In genomic region chr5:132101385-132101880, GRCh38 we compare ENCODE assay signal across 17 cellular contexts. TPM values are rescaled to one million over a fixed set of nuclear protein-coding genes. Genes with fewer than 3 reads are reported as not detected.
DNase-seq lines count a peak whose midpoint lies in the region; ATAC-seq and TF ChIP-seq lines count a peak whose summit lies in the region.
"Had no signal": no experiment of that assay in that cellular context is flagged by ENCODE, and none has a peak within 500 bp of the region (broad histone marks: within the 10 kb centered on the region; RNA-seq: fewer than 3 reads in every experiment).

No MANE protein-coding gene starts in this region.

- H2AFZ ChIP-seq in H9 (ENCODE audit: low read length), result no peak overlapping the region
- H2AFZ ChIP-seq: GM23248 had no signal

- H2BK5ac ChIP-seq in H9 (ENCODE audit: insufficient read length, low read length), result no peak overlapping the region

- H3K27ac Mint-ChIP-seq in Calu3 (ENCODE audit: unreplicated experiment) (peak overlapping the region; percentile 37), memory B cell (no peak overlapping the region), H9 (peak overlapping the region in 1 of 3 experiments; percentile 41; a peak in 1 of 7 replicates)
- peak overlapping the region; percentile 90 for H3K27ac Mint-ChIP-seq in activated CD8-positive, alpha-beta T cell treated with anti-CD3 and anti-CD28 coated beads for 36 hours

- no peaks in the 10 kb centered on the region for H3K9me3 ChIP-seq in BLaER1 treated with 17β-estradiol and CSF1 and Interleukin-3, amounts not matched to agents 10 nM and 100 nM (replicated peaks in 1 of 11)
- no peaks in the 10 kb centered on the region for H3K9me3 ChIP-seq in testis
- H3K9me3 ChIP-seq in H9 (ENCODE audit: control insufficient read depth, low read depth, low read length), result no peaks in the 10 kb centered on the region
- H3K9me3 ChIP-seq: sigmoid colon, SK-N-SH had no signal

- H3K4me2 ChIP-seq in BLaER1 treated with 17β-estradiol and CSF1 and Interleukin-3, amounts not matched to agents 10 nM and 100 nM, result peak overlapping the region; percentile 25 to 97 (median 91); a peak in 21 of 22 replicates
- H3K4me2 ChIP-seq in H9 (ENCODE audit: insufficient read depth, insufficient read length, low read length), result no peak overlapping the region
- H3K4me2 ChIP-seq: SK-N-SH had no signal

- H3K56ac ChIP-seq in H9 (ENCODE audit: insufficient read length, low read depth, low read length), result no peak overlapping the region

- 92 to 94% methylated on average over 6 of the region's 6 CpGs for WGBS in testis, 2 donors
- no CpG with 5 or more reads among the region's 6 CpGs for WGBS in H9 (ENCODE audit: extremely low coverage, insufficient read length, low lambda C conversion rate)

- no peak overlapping the region for H2BK120ac ChIP-seq in H9 (ENCODE audit: low read depth, low read length, poor library complexity, severe bottlenecking)

- H3K36me3 Mint-ChIP-seq in Calu3 (ENCODE audit: insufficient read depth, unreplicated experiment) (peaks cover 4% of the 10 kb centered on the region), memory B cell (no peaks in the 10 kb centered on the region), H9 (ENCODE audit: insufficient read depth in 1 of 3, low read depth in 3 of 3) (no peaks in the 10 kb centered on the region)
- H3K36me3 Mint-ChIP-seq in activated CD8-positive, alpha-beta T cell treated with anti-CD3 and anti-CD28 coated beads for 36 hours (ENCODE audit: low read depth), result peaks cover 4% of the 10 kb centered on the region

- H3K36me3 ChIP-seq in BLaER1 treated with 17β-estradiol and CSF1 and Interleukin-3, amounts not matched to agents 10 nM and 100 nM, result no peaks in the 10 kb centered on the region
- no peaks in the 10 kb centered on the region for H3K36me3 ChIP-seq in testis (ENCODE audit: low read depth, missing control alignments)
- H3K36me3 ChIP-seq: sigmoid colon had no signal

- no peak overlapping the region for H2BK15ac ChIP-seq in H9 (ENCODE audit: low read depth, low read length)

- intact Hi-C loops in Calu3 (cut with micrococcal nuclease; ENCODE audit: unreplicated experiment) (no loop called here), testis (cut with DNase I; ENCODE audit: low total_unique reads) (no loop called here)
- intact Hi-C loops in activated CD8-positive, alpha-beta T cell treated with anti-CD3 and anti-CD28 coated beads for 36 hours (cut with micrococcal nuclease), result loop anchor here (5.0 to 10.0 kb wide), 2 partner anchors 76 to 393 kb away; partner anchors contain the start of gene IRF1

- H3K4me3 Mint-ChIP-seq in Calu3 (ENCODE audit: low read depth, unreplicated experiment), result no peak overlapping the region
- H3K4me3 Mint-ChIP-seq in activated CD8-positive, alpha-beta T cell treated with anti-CD3 and anti-CD28 coated beads for 36 hours, result no peak overlapping the region
- H3K4me3 Mint-ChIP-seq in memory B cell, result peak overlapping the region; percentile 35
- H3K4me3 Mint-ChIP-seq in H9, result no peak overlapping the region

- no peak overlapping the region for H4K5ac ChIP-seq in H9 (ENCODE audit: insufficient read length, low read depth, low read length)

- H3K23me2 ChIP-seq in H9 (ENCODE audit: insufficient read length, low read depth, low read length, poor library complexity, severe bottlenecking), result no peaks in the 10 kb centered on the region

- no peak for DNase-seq in Calu3
- DNase-seq in activated CD8-positive, alpha-beta T cell treated with anti-CD3 and anti-CD28 coated beads for 36 hours, result no peak
- no peak for DNase-seq in memory B cell (ENCODE audit: low spot score in 2 of 2)
- no peak for DNase-seq in testis
- no peak for DNase-seq in H9
- DNase-seq: erythroblast, GM23248, NCI-H1048, NCI-H69, sigmoid colon, SK-N-SH had no signal

- H3K4me1 Mint-ChIP-seq in Calu3 (ENCODE audit: low read depth, unreplicated experiment) (peaks cover 56% of the 10 kb centered on the region), memory B cell (peaks cover 48% of the 10 kb centered on the region), H9 (no peaks in the 10 kb centered on the region)
- H3K4me1 Mint-ChIP-seq in activated CD8-positive, alpha-beta T cell treated with anti-CD3 and anti-CD28 coated beads for 36 hours (ENCODE audit: low read depth), result peaks cover 89% of the 10 kb centered on the region

- no peak for TF ChIP-seq POLR2A in testis (IDR thresholded peaks at IDR 0.05)

- no TSS peak for BruUV-seq in Calu3 (replicated peaks; lab: Mats Ljungman, UMichigan)

- 0 out of 20 replicates have a peak overlapping the region, but pooled peaks of 1 of the 10 experiments have one; percentile 4 for H3K4me3 ChIP-seq in BLaER1 treated with 17β-estradiol and CSF1 and Interleukin-3, amounts not matched to agents 10 nM and 100 nM
- H3K4me3 ChIP-seq in testis, result no peak overlapping the region
- H3K4me3 ChIP-seq: coronary artery, GM23248, sigmoid colon had no signal

- no peak overlapping the region for H2BK12ac ChIP-seq in H9 (ENCODE audit: insufficient read length, low read depth, low read length)

- peak overlapping the region in 1 of 11 experiments; percentile 2; a peak in 1 of 22 replicates for H3K9ac ChIP-seq in BLaER1 treated with 17β-estradiol and CSF1 and Interleukin-3, amounts not matched to agents 10 nM and 100 nM
- H3K9ac ChIP-seq in H9 (ENCODE audit: extremely low read depth, insufficient read length, low read length), result no peak overlapping the region
- H3K9ac ChIP-seq: GM23248, SK-N-SH had no signal

- no peak overlapping the region for H3K23ac ChIP-seq in H9 (ENCODE audit: insufficient read length, low read depth, low read length)

- H2BK20ac ChIP-seq in H9 (ENCODE audit: low read depth, low read length, poor library complexity, severe bottlenecking), result no peak overlapping the region

- peak overlapping the region in 6 of 11 experiments; percentile 46 to 86 (median 82); a peak in 11 of 22 replicates for H3K27ac ChIP-seq in BLaER1 treated with 17β-estradiol and CSF1 and Interleukin-3, amounts not matched to agents 10 nM and 100 nM
- H3K27ac ChIP-seq in testis, result no peak overlapping the region
- no peak overlapping the region for H3K27ac ChIP-seq in H9 (ENCODE audit: insufficient read length, low read depth, low read length)
- H3K27ac ChIP-seq: coronary artery, GM23248, sigmoid colon had no signal

- TF ChIP-seq CTCF in Calu3 (IDR thresholded peaks at IDR 0.05; ENCODE audit: unreplicated experiment) (no peak), testis (IDR thresholded peaks at IDR 0.05) (no peak), H9 (conservative IDR thresholded peaks at IDR 0.05) (no peak)
- TF ChIP-seq CTCF in activated CD8-positive, alpha-beta T cell treated with anti-CD3 and anti-CD28 coated beads for 36 hours (IDR thresholded peaks at IDR 0.05), result no peak

- H3K4me1 ChIP-seq in BLaER1 treated with 17β-estradiol and CSF1 and Interleukin-3, amounts not matched to agents 10 nM and 100 nM, result peaks cover 38 to 68% (median 62%) of the 10 kb centered on the region in 10 experiments
- H3K4me1 ChIP-seq in testis (peaks cover 7% of the 10 kb centered on the region), H9 (ENCODE audit: insufficient read depth, low read length) (no peaks in the 10 kb centered on the region)

- POLR2A ChIA-PET in activated CD8-positive, alpha-beta T cell treated with anti-CD3 and anti-CD28 coated beads for 36 hours (lab: Charles Lee), result interaction anchor here (1.3 to 3.0 kb wide), 3 partner anchors 10 to 394 kb away, joined by 4 to 17 read pairs (median 15); no protein-coding TSS in a partner anchor

- H4K20me1 ChIP-seq in BLaER1 treated with 17β-estradiol and CSF1 and Interleukin-3, amounts not matched to agents 10 nM and 100 nM, result peaks cover 0 to 52% (median 0%) of the 10 kb centered on the region in 11 experiments; a peak in 3 of 22 replicates
- H4K20me1 ChIP-seq in H9 (ENCODE audit: control insufficient read depth, insufficient read depth, insufficient read length), result no peaks in the 10 kb centered on the region

- H3K9me3 Mint-ChIP-seq in Calu3 (ENCODE audit: low read depth, unreplicated experiment) (no peaks in the 10 kb centered on the region), memory B cell (no peaks in the 10 kb centered on the region), H9 (no peaks in the 10 kb centered on the region)
- H3K9me3 Mint-ChIP-seq in activated CD8-positive, alpha-beta T cell treated with anti-CD3 and anti-CD28 coated beads for 36 hours, result no peaks in the 10 kb centered on the region

- H3K27me3 ChIP-seq in BLaER1 treated with 17β-estradiol and CSF1 and Interleukin-3, amounts not matched to agents 10 nM and 100 nM, result peaks cover 0 to 95% (median 0%) of the 10 kb centered on the region in 11 experiments; a peak in 7 of 22 replicates
- no peaks in the 10 kb centered on the region for H3K27me3 ChIP-seq in testis
- H3K27me3 ChIP-seq in H9 (ENCODE audit: insufficient read depth, low read length), result no peaks in the 10 kb centered on the region
- H3K27me3 ChIP-seq: sigmoid colon had no signal

- no peak for ATAC-seq in activated CD8-positive, alpha-beta T cell treated with anti-CD3 and anti-CD28 coated beads for 36 hours
- ATAC-seq in memory B cell (ENCODE audit: low read depth), result no peak
- ATAC-seq in HG03095 (IDR thresholded peaks at IDR 0.05; ENCODE audit: unreplicated experiment), result no peak
- ATAC-seq: left lobe of liver had no signal

- no peak overlapping the region for H3K4ac ChIP-seq in H9 (ENCODE audit: low read depth, low read length)

- H3K79me1 ChIP-seq in H9 (ENCODE audit: insufficient read depth, low read depth, low read length, poor library complexity, severe bottlenecking), result no peaks in the 10 kb centered on the region

- no peaks in the 10 kb centered on the region for H3K27me3 Mint-ChIP-seq in Calu3 (ENCODE audit: unreplicated experiment)
- H3K27me3 Mint-ChIP-seq in activated CD8-positive, alpha-beta T cell treated with anti-CD3 and anti-CD28 coated beads for 36 hours, result no peaks in the 10 kb centered on the region
- no peaks in the 10 kb centered on the region for H3K27me3 Mint-ChIP-seq in memory B cell
- H3K27me3 Mint-ChIP-seq in H9 (ENCODE audit: low read depth), result no peaks in the 10 kb centered on the region; the same call in 1 of the 2 replicates

- H3K79me2 ChIP-seq in H9 (ENCODE audit: insufficient read depth, low read length), result no peaks in the 10 kb centered on the region

- no peak overlapping the region for H4K8ac ChIP-seq in H9 (replicated peaks; ENCODE audit: insufficient read length, low read depth, low read length)

- H2AK5ac ChIP-seq in H9 (ENCODE audit: insufficient read length, low read length), result no peak overlapping the region

- CTCF ChIA-PET in Calu3 (lab: Charles Lee), result interaction anchor here (0.7 to 1.0 kb wide), 2 partner anchors 15 to 34 kb away, joined by 3 to 4 read pairs; no protein-coding TSS in a partner anchor
- CTCF ChIA-PET in activated CD8-positive, alpha-beta T cell treated with anti-CD3 and anti-CD28 coated beads for 36 hours (lab: Charles Lee), result interaction anchor here (1.1 to 2.6 kb wide), 6 partner anchors 8 to 79 kb away, joined by 3 to 12 read pairs (median 6); no protein-coding TSS in a partner anchor

- no peak overlapping the region for H3K18ac ChIP-seq in H9 (ENCODE audit: insufficient read length, low read depth, low read length)

- no peak overlapping the region for H3K14ac ChIP-seq in H9 (ENCODE audit: insufficient read depth, low read length)

- H4K91ac ChIP-seq in H9 (ENCODE audit: insufficient read length, low read depth, low read length), result no peak overlapping the region

- H3T11ph ChIP-seq in H9 (ENCODE audit: low read length), result no peak overlapping the region

RNA-seq across cellular contexts. Expression of gene CSF2, which starts 27.8 kb away (rescaled TPM):
- 0.80 TPM in 1 of 2 replicates, not detected in the other for total RNA-seq in Calu3 (2022)
- total RNA-seq in activated CD8-positive, alpha-beta T cell treated with anti-CD3 and anti-CD28 coated beads for 36 hours, result 10 to 100 TPM; 61.5 to 64.1 TPM
- not detected for total RNA-seq in testis
- polyA plus RNA-seq in testis (ENCODE audit: insufficient read depth, low read depth, low replicate concordance), result not detected
- total RNA-seq in H9 (2021), result not detected in 2 replicates
- total RNA-seq: GM23248, left lobe of liver, osteocyte, sigmoid colon, temporal lobe had no signal
- polyA plus RNA-seq: GM23248 had no signal

RNA-seq across cellular contexts. Expression of gene IL3, which starts 41.0 kb away (rescaled TPM):
- total RNA-seq in Calu3 (2022) (not detected in 2 replicates), testis (under 1 TPM in 1 of 2 donors, not detected in 1; 0.39 TPM), H9 (2021) (not detected in 2 replicates)
- under 1 TPM; 0.25 to 0.98 TPM for total RNA-seq in activated CD8-positive, alpha-beta T cell treated with anti-CD3 and anti-CD28 coated beads for 36 hours
- polyA plus RNA-seq in testis (ENCODE audit: insufficient read depth, low read depth, low replicate concordance), result not detected
- total RNA-seq: GM23248, left lobe of liver, osteocyte, sigmoid colon, temporal lobe had no signal
- polyA plus RNA-seq: GM23248, sigmoid colon, SK-N-SH had no signal

Comparison
In these comparisons a context has a peak if more than half of its experiments do, and no peak if none do; other contexts are left out.
1. H3K27ac ChIP-seq: peak in BLaER1 treated with 17β-estradiol and CSF1 and Interleukin-3, amounts not matched to agents 10 nM and 100 nM (6 of 11); none in testis (0 of 2) and H9 (single experiment).
2. RNA of gene CSF2, which starts 27.8 kb away (total RNA-seq): 61.5 to 64.1 TPM in activated CD8-positive, alpha-beta T cell treated with anti-CD3 and anti-CD28 coated beads for 36 hours; 0.80 TPM in Calu3, not detected in testis and not detected in H9; every median in the first group is over 10 times any median in the second.